In genomic region chr1:244840219-244840794, GRCh38 we compare ENCODE assay signal across 11 cellular contexts. TPM values are rescaled to one million over a fixed set of nuclear protein-coding genes. Genes with fewer than 3 reads are reported as not detected.
A peak's percentile ranks its signal among the peaks of the same experiment; 100 is the strongest.
DNase-seq lines count a peak whose midpoint lies in the region; ATAC-seq and TF ChIP-seq lines count a peak whose summit lies in the region.
"Had no signal": no experiment of that assay in that cellular context is flagged by ENCODE, and none has a peak within 500 bp of the region (broad histone marks: within the 10 kb centered on the region; RNA-seq: fewer than 3 reads in every experiment).

No MANE protein-coding gene starts in this region.

- no peak overlapping the region for H3K4me3 ChIP-seq in SU-DHL-6 (ENCODE audit: insufficient read depth, low read length, poor library complexity, severe bottlenecking)
- H3K4me3 ChIP-seq in esophagus muscularis mucosa = peak overlapping the region in 2 of 4 donors; percentile 1 to 2
- no peak overlapping the region for H3K4me3 ChIP-seq in stomach
- H3K4me3 ChIP-seq: lower lobe of right lung, PC-9 had no signal

- H2AFZ ChIP-seq in SU-DHL-6 (ENCODE audit: low read depth, low read length, severe bottlenecking) = no peak overlapping the region
- H2AFZ ChIP-seq: PC-9 had no signal

- peak overlapping the region; percentile 89 for H3K27ac Mint-ChIP-seq in activated T-cell treated with anti-CD3 and anti-CD28 coated beads, Interleukin-2, amount 50 U/mL, for 72 hours

- H3F3A ChIP-seq in SU-DHL-6 (ENCODE audit: insufficient read depth) = peaks cover 87% of the 10 kb centered on the region

- H3K27me3 ChIP-seq in SU-DHL-6 (ENCODE audit: low read length) (no peaks in the 10 kb centered on the region), esophagus muscularis mucosa (no peaks in the 10 kb centered on the region), stomach (no peaks in the 10 kb centered on the region)

- H3K79me2 ChIP-seq in SU-DHL-6 (ENCODE audit: insufficient read depth, low read length) = peaks cover 59% of the 10 kb centered on the region

- peak overlapping the region; percentile 29 for H3K4me2 ChIP-seq in SU-DHL-6 (ENCODE audit: low read depth, low read length, poor library complexity, severe bottlenecking)
- H3K4me2 ChIP-seq: PC-9 had no signal

- H3K36me3 Mint-ChIP-seq in activated T-cell treated with anti-CD3 and anti-CD28 coated beads, Interleukin-2, amount 50 U/mL, for 72 hours (ENCODE audit: insufficient read depth in 2 of 2) = peaks cover 15 to 42% of the 10 kb centered on the region in 2 donors

- H3K27me3 Mint-ChIP-seq in activated T-cell treated with anti-CD3 and anti-CD28 coated beads, Interleukin-2, amount 50 U/mL, for 72 hours (ENCODE audit: low read depth) = no peaks in the 10 kb centered on the region

- no peak for ATAC-seq in activated T-cell treated with anti-CD3 and anti-CD28 coated beads, Interleukin-2, amount 50 U/mL, for 72 hours (replicated peaks in 1 of 2)
- ATAC-seq: lower lobe of right lung had no signal

- TF ChIP-seq CTCF in SU-DHL-6 (IDR thresholded peaks at IDR 0.05; ENCODE audit: insufficient read depth, low read length, poor library complexity, severe bottlenecking) (no peak), esophagus muscularis mucosa (IDR thresholded peaks at IDR 0.05) (no peak), stomach (IDR thresholded peaks at IDR 0.05) (no peak)

- intact Hi-C loops in esophagus muscularis mucosa (cut with DNase I) = no loop called here
- intact Hi-C loops in stomach (cut with DNase I; ENCODE audit: low total_unique reads) = no loop called here

- TF ChIP-seq EP300 in esophagus muscularis mucosa (IDR thresholded peaks at IDR 0.05) (no peak), stomach (IDR thresholded peaks at IDR 0.05) (no peak)

- H3K9me3 ChIP-seq in SU-DHL-6 (ENCODE audit: insufficient read depth, low read length) (no peaks in the 10 kb centered on the region), esophagus muscularis mucosa (no peaks in the 10 kb centered on the region), stomach (no peaks in the 10 kb centered on the region)
- H3K9me3 ChIP-seq: lower lobe of right lung had no signal

- 53% methylated on average over 5 of the region's 5 CpGs for WGBS in esophagus muscularis mucosa
- 48 to 61% (median 55%) methylated on average over 5 of the region's 5 CpGs for WGBS in stomach, 5 donors

- peak overlapping the region; percentile 33; the same call in 1 of the 2 replicates for H3K27ac ChIP-seq in SU-DHL-6 (ENCODE audit: low read depth, low read length)
- peak overlapping the region; percentile 50 to 99 (median 60) for H3K27ac ChIP-seq in esophagus muscularis mucosa (replicated peaks in 1 of 4)
- H3K27ac ChIP-seq in stomach = peak overlapping the region in 3 of 5 donors; percentile 42 to 100 (median 61)
- H3K27ac ChIP-seq: lower lobe of right lung had no signal

- H3K4me1 ChIP-seq in esophagus muscularis mucosa (peaks cover 37 to 84% (median 82%) of the 10 kb centered on the region in 4 donors), stomach (peaks cover 19 to 86% (median 58%) of the 10 kb centered on the region in 4 donors)

- peak overlapping the region in 1 of 2 donors; percentile 33 for H3K4me3 Mint-ChIP-seq in activated T-cell treated with anti-CD3 and anti-CD28 coated beads, Interleukin-2, amount 50 U/mL, for 72 hours

- TF ChIP-seq POLR2A in esophagus muscularis mucosa (IDR thresholded peaks at IDR 0.05; ENCODE audit: low read depth) (no peak), stomach (IDR thresholded peaks at IDR 0.05) (no peak)

- DNase-seq in activated T-cell treated with anti-CD3 and anti-CD28 coated beads, Interleukin-2, amount 50 U/mL, for 72 hours = no peak
- DNase-seq in activated T-cell treated with anti-CD3 and anti-CD28 coated beads for 4 hours (no peak), esophagus muscularis mucosa (ENCODE audit: extremely low spot score) (no peak), stomach (no peak), kidney tubule cell (ENCODE audit: low spot score) (no peak), hepatic stellate cell (ENCODE audit: low spot score) (no peak), RKO (ENCODE audit: low spot score) (no peak)
- DNase-seq: lower lobe of right lung, NCI-H1105, PC-9 had no signal

- peaks cover 38% of the 10 kb centered on the region for H3K36me3 ChIP-seq in SU-DHL-6 (ENCODE audit: low read length)
- H3K36me3 ChIP-seq in esophagus muscularis mucosa = peaks cover 18 to 48% (median 29%) of the 10 kb centered on the region in 4 donors
- peaks cover 30 to 67% (median 42%) of the 10 kb centered on the region in 4 donors for H3K36me3 ChIP-seq in stomach

- H3K4me1 Mint-ChIP-seq in activated T-cell treated with anti-CD3 and anti-CD28 coated beads, Interleukin-2, amount 50 U/mL, for 72 hours (ENCODE audit: low read depth) = peaks cover 79% of the 10 kb centered on the region

- no peaks in the 10 kb centered on the region for H4K20me1 ChIP-seq in SU-DHL-6 (ENCODE audit: low read depth, low read length)

- no peaks in the 10 kb centered on the region for H3K9me2 ChIP-seq in SU-DHL-6 (replicated peaks; ENCODE audit: insufficient read depth, low read length)

- no peaks in the 10 kb centered on the region for H3K9me3 Mint-ChIP-seq in activated T-cell treated with anti-CD3 and anti-CD28 coated beads, Interleukin-2, amount 50 U/mL, for 72 hours

- H3K9ac ChIP-seq in SU-DHL-6 (ENCODE audit: low read length) = no peak overlapping the region

RNA-seq across cellular contexts. Expression of gene COX20, which starts 4.8 kb away (rescaled TPM):
- total RNA-seq in activated T-cell treated with anti-CD3 and anti-CD28 coated beads, Interleukin-2, amount 50 U/mL, for 72 hours = 10 to 100 TPM in 1 of 2 donors, 1 to 10 TPM in 1; 9.8 to 12.1 TPM
- total RNA-seq in esophagus muscularis mucosa (100 to 1,000 TPM in 2 of 4 donors, 10 to 100 TPM in 2; 74.8 to 125 (median 101) TPM), stomach (10 to 100 TPM in 3 of 5 donors, 1 to 10 TPM in 2; 5.5 to 58.0 (median 28.0) TPM)
- polyA plus RNA-seq in stomach = 10 to 100 TPM; 55.4 to 65.7 (median 60.0) TPM

RNA-seq across cellular contexts. Expression of gene HNRNPU, which starts 24.0 kb away (rescaled TPM):
- 100 to 1,000 TPM; 310 to 319 TPM for total RNA-seq in activated T-cell treated with anti-CD3 and anti-CD28 coated beads, Interleukin-2, amount 50 U/mL, for 72 hours
- total RNA-seq in esophagus muscularis mucosa (100 to 1,000 TPM; 255 to 306 (median 279) TPM), stomach (100 to 1,000 TPM; 308 to 533 (median 327) TPM)
- polyA plus RNA-seq in stomach = 100 to 1,000 TPM in 1 of 3 donors, 10 to 100 TPM in 2; 76.3 to 132 (median 94.9) TPM
